Comparison of ENCODE assay signal across 34 cellular contexts in genomic region chr17:36977568-36977967, GRCh38. TPM values are rescaled to one million over a fixed set of nuclear protein-coding genes. Genes with fewer than 3 reads are reported as not detected.
"Had no signal": no experiment of that assay in that cellular context is flagged by ENCODE, and none has a peak within 500 bp of the region (broad histone marks: within the 10 kb centered on the region; RNA-seq: fewer than 3 reads in every experiment).

No MANE protein-coding gene starts in this region.

- H2AFZ ChIP-seq: neural progenitor cell, parathyroid adenoma had no signal

- H3K27ac ChIP-seq: lower lobe of right lung, neural progenitor cell, neutrophil, parathyroid adenoma, psoas muscle, right atrium auricular region, right lobe of liver, tibial nerve, uterus had no signal

- H3K4me3 ChIP-seq: lower lobe of right lung, neural progenitor cell, psoas muscle, right atrium auricular region, right lobe of liver, smooth muscle cell, tibial nerve, uterus had no signal

- H3K4me3 Mint-ChIP-seq: mesothelial cell of epicardium; naive B cell; natural killer cell; nephron progenitor cell; neural progenitor cell; stimulated activated memory B cell treated with anti-CD40 and anti-IgM and Interleukin-4, amounts not matched to agents 10 μg/mL and 1 μg/mL and 100 μg/mL, for 72 hours; stimulated activated naive CD8-positive, alpha-beta T cell treated with anti-CD3 and anti-CD28 coated beads, Interleukin-15, amount 100 ng/mL, for 72 hours; type B pancreatic cell had no signal

- H3K36me3 ChIP-seq: lower lobe of right lung, neural progenitor cell, right atrium auricular region, right lobe of liver, tibial nerve, uterus had no signal

- DNase-seq: islet precursor cell; left cardiac atrium; lower lobe of right lung; mammary epithelial cell; naive B cell; natural killer cell; nephron progenitor cell; occipital lobe; psoas muscle; right lobe of liver; stimulated activated CD4-positive, alpha-beta T cell treated with anti-CD3 and anti-CD28 coated beads, Interleukin-1b, Interleukin-23, amount 100 ng/mL, for 48 hours; stimulated activated CD4-positive, alpha-beta T cell treated with anti-CD3 and anti-CD28 coated beads, Interleukin-2, amount 100 ng/mL, for 48 hours; stimulated activated CD4-positive, alpha-beta T cell treated with anti-CD3 and anti-CD28 coated beads, Interleukin-4, amount 100 ng/mL, for 4 hours; stimulated activated CD8-positive, alpha-beta memory T cell treated with anti-CD3 and anti-CD28 coated beads, Interleukin-4, amount 100 ng/mL, for 48 hours; stimulated activated naive CD4-positive, alpha-beta T cell treated with Interleukin-2 at 50 U/mL for 16 hours; stimulated activated naive CD8-positive, alpha-beta T cell treated with anti-CD3 and anti-CD28 coated beads, Interleukin-15, amount 100 ng/mL, for 72 hours; substantia nigra; uterus had no signal

- H3K27ac Mint-ChIP-seq: natural killer cell; nephron progenitor cell; neural progenitor cell; stimulated activated memory B cell treated with anti-CD40 and anti-IgM and Interleukin-4, amounts not matched to agents 10 μg/mL and 1 μg/mL and 100 μg/mL, for 72 hours; stimulated activated naive CD8-positive, alpha-beta T cell treated with anti-CD3 and anti-CD28 coated beads, Interleukin-15, amount 100 ng/mL, for 72 hours; type B pancreatic cell had no signal

- H3K4me2 ChIP-seq: neural progenitor cell, smooth muscle cell had no signal

- H3K9me3 Mint-ChIP-seq: mesothelial cell of epicardium; naive B cell; natural killer cell; nephron progenitor cell; neural progenitor cell; stimulated activated memory B cell treated with anti-CD40 and anti-IgM and Interleukin-4, amounts not matched to agents 10 μg/mL and 1 μg/mL and 100 μg/mL, for 72 hours; stimulated activated naive CD8-positive, alpha-beta T cell treated with anti-CD3 and anti-CD28 coated beads, Interleukin-15, amount 100 ng/mL, for 72 hours; type B pancreatic cell had no signal

- H3K27me3 Mint-ChIP-seq: naive B cell; stimulated activated memory B cell treated with anti-CD40 and anti-IgM and Interleukin-4, amounts not matched to agents 10 μg/mL and 1 μg/mL and 100 μg/mL, for 72 hours; stimulated activated naive CD8-positive, alpha-beta T cell treated with anti-CD3 and anti-CD28 coated beads, Interleukin-15, amount 100 ng/mL, for 72 hours; type B pancreatic cell had no signal

- ATAC-seq: left cardiac atrium; left lobe of liver; lower lobe of right lung; natural killer cell; psoas muscle; right lobe of liver; stimulated activated memory B cell treated with anti-CD40 and anti-IgM and Interleukin-4, amounts not matched to agents 10 μg/mL and 1 μg/mL and 100 μg/mL, for 72 hours; stimulated activated naive CD8-positive, alpha-beta T cell treated with anti-CD3 and anti-CD28 coated beads, Interleukin-15, amount 100 ng/mL, for 72 hours had no signal

- H3K4me1 ChIP-seq: lower lobe of right lung, parathyroid adenoma, uterus had no signal

- H3K9ac ChIP-seq: neural progenitor cell, parathyroid adenoma had no signal

- H3K9me3 ChIP-seq: lower lobe of right lung, neutrophil, psoas muscle, right atrium auricular region, right lobe of liver, tibial nerve, uterus had no signal

- H3K27me3 ChIP-seq: neural progenitor cell, neutrophil, right atrium auricular region, right lobe of liver, tibial nerve, uterus had no signal

RNA-seq across cellular contexts. Expression of gene LHX1, which starts 40.3 kb away (rescaled TPM):
- total RNA-seq: left cardiac atrium, left lobe of liver, liver, lower lobe of right lung, mammary epithelial cell, mesothelial cell of epicardium, mononuclear cell, natural killer cell, occipital lobe, osteocyte, posterior vena cava, psoas muscle, right atrium auricular region, right lobe of liver, skeletal muscle tissue, smooth muscle cell, tibial nerve, ureter had no signal
- polyA plus RNA-seq: liver, mammary epithelial cell, psoas muscle, smooth muscle cell had no signal
